In the genomic region with DNA sequence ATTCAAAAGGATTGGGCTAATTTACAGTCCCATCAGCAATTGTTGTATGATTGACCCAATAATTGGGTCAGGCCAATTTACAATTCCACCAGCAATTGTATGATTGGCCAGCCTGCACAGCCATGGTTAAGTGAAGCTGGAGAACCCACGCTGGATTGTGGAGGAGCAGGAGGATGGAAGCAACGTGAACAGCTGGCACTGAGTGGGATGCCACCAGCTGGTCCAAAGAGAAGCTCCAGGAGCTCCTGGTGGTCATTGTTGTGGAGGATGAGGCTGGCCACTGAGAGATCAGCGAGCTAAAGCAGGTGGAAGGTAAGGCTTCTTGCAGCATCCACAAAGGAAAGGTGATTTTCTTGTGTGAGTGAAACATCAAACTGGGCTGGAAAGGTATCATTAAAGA, we compare ENCODE assay signal across 37 cellular contexts. TPM values are rescaled to one million over a fixed set of nuclear protein-coding genes. Genes with fewer than 3 reads are reported as not detected.
"Had no signal": no experiment of that assay in that cellular context is flagged by ENCODE, and none has a peak within 500 bp of the region (broad histone marks: within the 10 kb centered on the region; RNA-seq: fewer than 3 reads in every experiment).

No MANE protein-coding gene starts in this region.

- H3K36me3 ChIP-seq: MG63 had no signal

- H3K4me3 ChIP-seq: MG63 had no signal

- DNase-seq: Karpas-422, Kasumi-1, MG63, MM.1S, MV-4-11, NCI-H1048, NCI-H1092, NCI-H1092 treated with DMSO at 0.1 percent for 48 hours, NCI-H1105, NCI-H1105 treated with DMSO at 0.1 percent for 48 hours, NCI-H1417, NCI-H1417 treated with DMSO at 0.1 percent for 48 hours, NCI-H1436, NCI-H1436 treated with DMSO at 0.1 percent for 48 hours, NCI-H146, NCI-H1694, NCI-H1694 treated with DMSO at 0.1 percent for 48 hours, NCI-H187, NCI-H187 treated with DMSO at 0.1 percent for 48 hours, NCI-H1930, NCI-H2029, NCI-H2029 treated with DMSO at 0.1 percent for 48 hours, NCI-H2081, NCI-H2081 treated with DMSO at 0.1 percent for 48 hours, NCI-H2107, NCI-H2171, NCI-H2171 treated with DMSO at 0.1 percent for 48 hours, NCI-H2227 treated with DMSO at 0.1 percent for 48 hours, NCI-H226, NCI-H345, NCI-H446, NCI-H446 treated with DMSO at 0.1 percent for 48 hours, NCI-H510A, NCI-H510A treated with DMSO at 0.1 percent for 48 hours had no signal

- H3K9me3 ChIP-seq: MG63 had no signal

RNA-seq across cellular contexts. Expression of a gene that starts 56.8 kb away (rescaled TPM):
- total RNA-seq: LHCN-M2, M059J, NCI-H460 had no signal
